In the genomic region with DNA sequence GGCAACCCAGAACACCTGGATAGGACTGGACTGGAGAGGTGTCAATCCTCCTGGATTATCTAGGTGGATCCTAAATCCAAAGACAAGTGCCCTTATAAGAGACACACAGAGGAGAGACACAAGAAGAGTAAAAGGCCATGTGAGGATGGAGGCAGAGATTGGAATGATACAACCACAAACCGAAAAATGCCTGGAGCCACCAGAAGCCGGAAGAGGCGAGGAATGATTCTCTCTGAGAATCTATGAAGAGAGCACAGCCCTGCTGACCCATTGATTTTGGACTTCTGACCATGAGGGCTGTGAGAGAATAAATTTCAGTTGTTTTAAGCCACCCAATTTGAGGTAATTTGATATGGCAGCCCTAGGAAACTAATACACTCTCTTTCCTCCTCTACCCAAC, we compare ENCODE assay signal across 33 cellular contexts. TPM values are rescaled to one million over a fixed set of nuclear protein-coding genes. Genes with fewer than 3 reads are reported as not detected.
"Had no signal": no experiment of that assay in that cellular context is flagged by ENCODE, and none has a peak within 500 bp of the region (broad histone marks: within the 10 kb centered on the region; RNA-seq: fewer than 3 reads in every experiment).

No MANE protein-coding gene starts in this region.

- H3K27ac Mint-ChIP-seq: activated B cell treated with CpG ODN at 0.5 μM for 24 hours; activated naive CD4-positive, alpha-beta T cell treated with anti-CD3 and anti-CD28 coated beads, Interleukin-2, amount 10 ng/mL, durations not matched to agents 7 days and 5 days; activated naive CD8-positive, alpha-beta T cell treated with anti-CD3 and anti-CD28 coated beads for 36 hours; T-helper 1 cell treated with Interleukin-12 subunit alpha and Interleukin-12 subunit beta and Interleukin-4 antibody, amounts not matched to agents 30 μg/mL and 1 μg/mL, for 36 hours had no signal

- ATAC-seq: Panc1, SK-N-SH treated with all-trans-retinoic acid at 6 μM for 48 hours had no signal

- H3K4me3 Mint-ChIP-seq: activated B cell treated with CpG ODN at 0.5 μM for 24 hours; activated naive CD4-positive, alpha-beta T cell treated with anti-CD3 and anti-CD28 coated beads, Interleukin-2, amount 10 ng/mL, durations not matched to agents 7 days and 5 days; activated naive CD8-positive, alpha-beta T cell treated with anti-CD3 and anti-CD28 coated beads for 36 hours; T-helper 1 cell treated with Interleukin-12 subunit alpha and Interleukin-12 subunit beta and Interleukin-4 antibody, amounts not matched to agents 30 μg/mL and 1 μg/mL, for 36 hours had no signal

- H3K9me3 Mint-ChIP-seq: activated B cell treated with CpG ODN at 0.5 μM for 24 hours; activated naive CD4-positive, alpha-beta T cell treated with anti-CD3 and anti-CD28 coated beads, Interleukin-2, amount 10 ng/mL, durations not matched to agents 7 days and 5 days; activated naive CD8-positive, alpha-beta T cell treated with anti-CD3 and anti-CD28 coated beads for 36 hours; activated T-helper 2 cell treated with anti-CD3 and anti-CD28 coated beads, Interferon-gamma antibody, Interleukin-2, Interleukin-4, amounts not matched to agents 10 μg/mL and 5 μg/mL and 100 μg/mL, durations not matched to agents 14 hours and 24 hours and 36 hours; T-helper 1 cell treated with Interleukin-12 subunit alpha and Interleukin-12 subunit beta and Interleukin-4 antibody, amounts not matched to agents 30 μg/mL and 1 μg/mL, for 36 hours had no signal

- H3K36me3 ChIP-seq: colonic mucosa, SJCRH30 had no signal

- H3K4me3 ChIP-seq: colonic mucosa, SJCRH30 had no signal

- H3K27ac ChIP-seq: colonic mucosa, RWPE1, SJCRH30 had no signal

- H3K27me3 ChIP-seq: colonic mucosa, SJCRH30 had no signal

- H3K27me3 Mint-ChIP-seq: activated B cell treated with CpG ODN at 0.5 μM for 24 hours; activated naive CD4-positive, alpha-beta T cell treated with anti-CD3 and anti-CD28 coated beads, Interleukin-2, amount 10 ng/mL, durations not matched to agents 7 days and 5 days; activated naive CD8-positive, alpha-beta T cell treated with anti-CD3 and anti-CD28 coated beads for 36 hours had no signal

- H3K4me1 ChIP-seq: colonic mucosa, SJCRH30 had no signal

- H3K9me3 ChIP-seq: colonic mucosa, SJCRH30 had no signal

- H3K4me1 Mint-ChIP-seq: activated B cell treated with CpG ODN at 0.5 μM for 24 hours; activated naive CD4-positive, alpha-beta T cell treated with anti-CD3 and anti-CD28 coated beads, Interleukin-2, amount 10 ng/mL, durations not matched to agents 7 days and 5 days; activated naive CD8-positive, alpha-beta T cell treated with anti-CD3 and anti-CD28 coated beads for 36 hours had no signal

- H3K36me3 Mint-ChIP-seq: activated naive CD4-positive, alpha-beta T cell treated with anti-CD3 and anti-CD28 coated beads, Interleukin-2, amount 10 ng/mL, durations not matched to agents 7 days and 5 days; activated naive CD8-positive, alpha-beta T cell treated with anti-CD3 and anti-CD28 coated beads for 36 hours had no signal

- DNase-seq: activated B cell treated with CpG ODN at 0.5 μM for 24 hours; activated CD4-positive, alpha-beta T cell treated with anti-CD3 and anti-CD28 coated beads for 1 hour; activated CD4-positive, alpha-beta T cell treated with anti-CD3 and anti-CD28 coated beads, Interleukin-2, amount 50 U/mL, for 1 hour; activated CD8-positive, alpha-beta memory T cell treated with anti-CD3 and anti-CD28 coated beads for 24 hours; activated gamma-delta T cell treated with Interleukin-2 at 50 U/mL for 16 hours; activated naive CD4-positive, alpha-beta T cell treated with anti-CD3 and anti-CD28 coated beads, Interleukin-2, amount 10 ng/mL, durations not matched to agents 7 days and 5 days; activated naive CD8-positive, alpha-beta T cell treated with anti-CD3 and anti-CD28 coated beads for 36 hours; activated T-cell treated with anti-CD3 and anti-CD28 coated beads, Interleukin-2, amount 50 U/mL, for 48 hours; caudate nucleus; colonic mucosa; KG1; NCI-H1092; NCI-H1417; NCI-H1930; NCI-H2107; NCI-H2171 treated with DMSO at 0.1 percent for 48 hours; NCI-H226; NCI-H526; NCI-H774; NK-92 treated with Interleukin-12 subunit alpha and Interleukin-12 subunit beta, amount 100 ng/mL, for 24 hours; OCI-M1; Right ventricle myocardium superior; SJCRH30; SW 1271; T-helper 9 cell had no signal

RNA-seq across cellular contexts. Expression of gene GPC3, which starts 20.1 kb away (rescaled TPM):
- total RNA-seq: activated B cell treated with CpG ODN at 0.5 μM for 24 hours, LHCN-M2, M059J, NCI-H460 had no signal
